2 cellular contexts compared by ENCODE assay signal in the genomic region with DNA sequence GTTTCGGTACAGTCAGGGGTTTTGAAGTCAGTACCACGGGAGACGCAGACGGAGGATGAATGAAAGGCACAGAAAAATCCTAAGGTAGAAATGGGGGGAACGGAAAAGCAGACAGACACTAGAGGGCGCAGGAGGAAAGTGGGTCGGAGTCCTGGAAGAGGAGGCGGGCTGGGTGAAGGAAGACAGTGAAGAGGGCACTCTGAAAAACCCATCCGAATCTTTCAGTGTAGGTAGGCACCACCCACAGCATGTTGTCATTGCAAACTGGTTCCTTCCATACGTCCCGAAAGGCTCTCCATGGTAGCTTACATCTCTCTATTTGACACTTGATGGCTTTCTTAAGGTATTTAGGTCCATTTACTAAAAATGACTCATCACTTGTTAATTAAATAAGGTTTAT.
TF ChIP-seq lines count a peak whose summit lies in the region.

No MANE protein-coding gene starts in this region.

TF ChIP-seq in WTC11, 78 proteins besides CTCF, POLR2A, EP300 and RAD21 (continued from another document and continues in another):
- TF ChIP-seq, protein P1, sequence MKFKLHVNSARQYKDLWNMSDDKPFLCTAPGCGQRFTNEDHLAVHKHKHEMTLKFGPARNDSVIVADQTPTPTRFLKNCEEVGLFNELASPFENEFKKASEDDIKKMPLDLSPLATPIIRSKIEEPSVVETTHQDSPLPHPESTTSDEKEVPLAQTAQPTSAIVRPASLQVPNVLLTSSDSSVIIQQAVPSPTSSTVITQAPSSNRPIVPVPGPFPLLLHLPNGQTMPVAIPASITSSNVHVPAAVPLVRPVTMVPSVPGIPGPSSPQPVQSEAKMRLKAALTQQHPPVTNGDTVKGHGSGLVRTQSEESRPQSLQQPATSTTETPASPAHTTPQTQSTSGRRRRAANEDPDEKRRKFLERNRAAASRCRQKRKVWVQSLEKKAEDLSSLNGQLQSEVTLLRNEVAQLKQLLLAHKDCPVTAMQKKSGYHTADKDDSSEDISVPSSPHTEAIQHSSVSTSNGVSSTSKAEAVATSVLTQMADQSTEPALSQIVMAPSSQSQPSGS (CRISPR knock-in tag; IDR thresholded peaks at IDR 0.05; ENCODE audit: borderline replicate concordance, low read depth), result no peak
- TF ChIP-seq NFYB (CRISPR knock-in tag; conservative IDR thresholded peaks at IDR 0.05; ENCODE audit: low read depth), result no peak
- TF ChIP-seq, protein P2, sequence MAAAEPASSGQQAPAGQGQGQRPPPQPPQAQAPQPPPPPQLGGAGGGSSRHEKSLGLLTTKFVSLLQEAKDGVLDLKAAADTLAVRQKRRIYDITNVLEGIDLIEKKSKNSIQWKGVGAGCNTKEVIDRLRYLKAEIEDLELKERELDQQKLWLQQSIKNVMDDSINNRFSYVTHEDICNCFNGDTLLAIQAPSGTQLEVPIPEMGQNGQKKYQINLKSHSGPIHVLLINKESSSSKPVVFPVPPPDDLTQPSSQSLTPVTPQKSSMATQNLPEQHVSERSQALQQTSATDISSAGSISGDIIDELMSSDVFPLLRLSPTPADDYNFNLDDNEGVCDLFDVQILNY (CRISPR knock-in tag; IDR thresholded peaks at IDR 0.05), result no peak
- TF ChIP-seq, protein P3, sequence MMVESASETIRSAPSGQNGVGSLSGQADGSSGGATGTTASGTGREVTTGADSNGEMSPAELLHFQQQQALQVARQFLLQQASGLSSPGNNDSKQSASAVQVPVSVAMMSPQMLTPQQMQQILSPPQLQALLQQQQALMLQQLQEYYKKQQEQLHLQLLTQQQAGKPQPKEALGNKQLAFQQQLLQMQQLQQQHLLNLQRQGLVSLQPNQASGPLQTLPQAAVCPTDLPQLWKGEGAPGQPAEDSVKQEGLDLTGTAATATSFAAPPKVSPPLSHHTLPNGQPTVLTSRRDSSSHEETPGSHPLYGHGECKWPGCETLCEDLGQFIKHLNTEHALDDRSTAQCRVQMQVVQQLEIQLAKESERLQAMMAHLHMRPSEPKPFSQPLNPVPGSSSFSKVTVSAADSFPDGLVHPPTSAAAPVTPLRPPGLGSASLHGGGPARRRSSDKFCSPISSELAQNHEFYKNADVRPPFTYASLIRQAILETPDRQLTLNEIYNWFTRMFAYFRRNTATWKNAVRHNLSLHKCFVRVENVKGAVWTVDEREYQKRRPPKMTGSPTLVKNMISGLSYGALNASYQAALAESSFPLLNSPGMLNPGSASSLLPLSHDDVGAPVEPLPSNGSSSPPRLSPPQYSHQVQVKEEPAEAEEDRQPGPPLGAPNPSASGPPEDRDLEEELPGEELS (CRISPR knock-in tag; IDR thresholded peaks at IDR 0.05), result no peak
- no peak for TF ChIP-seq ZMAT4 (CRISPR knock-in tag; IDR thresholded peaks at IDR 0.05)
- TF ChIP-seq OVOL2 (CRISPR knock-in tag; IDR thresholded peaks at IDR 0.05; ENCODE audit: borderline replicate concordance), result no peak
- TF ChIP-seq GRHL2 (CRISPR knock-in tag; IDR thresholded peaks at IDR 0.05; ENCODE audit: insufficient replicate concordance, severe bottlenecking), result no peak
- TF ChIP-seq EMX1 (CRISPR knock-in tag; IDR thresholded peaks at IDR 0.05), result no peak
- no peak for TF ChIP-seq TCF7 (CRISPR knock-in tag; IDR thresholded peaks at IDR 0.05; ENCODE audit: low read depth)
- TF ChIP-seq CREM (CRISPR knock-in tag; IDR thresholded peaks at IDR 0.05), result no peak
- TF ChIP-seq ZNF423 (CRISPR knock-in tag; IDR thresholded peaks at IDR 0.05), result no peak
- no peak for TF ChIP-seq ZNF416 (CRISPR knock-in tag; IDR thresholded peaks at IDR 0.05)
- TF ChIP-seq, protein P4, sequence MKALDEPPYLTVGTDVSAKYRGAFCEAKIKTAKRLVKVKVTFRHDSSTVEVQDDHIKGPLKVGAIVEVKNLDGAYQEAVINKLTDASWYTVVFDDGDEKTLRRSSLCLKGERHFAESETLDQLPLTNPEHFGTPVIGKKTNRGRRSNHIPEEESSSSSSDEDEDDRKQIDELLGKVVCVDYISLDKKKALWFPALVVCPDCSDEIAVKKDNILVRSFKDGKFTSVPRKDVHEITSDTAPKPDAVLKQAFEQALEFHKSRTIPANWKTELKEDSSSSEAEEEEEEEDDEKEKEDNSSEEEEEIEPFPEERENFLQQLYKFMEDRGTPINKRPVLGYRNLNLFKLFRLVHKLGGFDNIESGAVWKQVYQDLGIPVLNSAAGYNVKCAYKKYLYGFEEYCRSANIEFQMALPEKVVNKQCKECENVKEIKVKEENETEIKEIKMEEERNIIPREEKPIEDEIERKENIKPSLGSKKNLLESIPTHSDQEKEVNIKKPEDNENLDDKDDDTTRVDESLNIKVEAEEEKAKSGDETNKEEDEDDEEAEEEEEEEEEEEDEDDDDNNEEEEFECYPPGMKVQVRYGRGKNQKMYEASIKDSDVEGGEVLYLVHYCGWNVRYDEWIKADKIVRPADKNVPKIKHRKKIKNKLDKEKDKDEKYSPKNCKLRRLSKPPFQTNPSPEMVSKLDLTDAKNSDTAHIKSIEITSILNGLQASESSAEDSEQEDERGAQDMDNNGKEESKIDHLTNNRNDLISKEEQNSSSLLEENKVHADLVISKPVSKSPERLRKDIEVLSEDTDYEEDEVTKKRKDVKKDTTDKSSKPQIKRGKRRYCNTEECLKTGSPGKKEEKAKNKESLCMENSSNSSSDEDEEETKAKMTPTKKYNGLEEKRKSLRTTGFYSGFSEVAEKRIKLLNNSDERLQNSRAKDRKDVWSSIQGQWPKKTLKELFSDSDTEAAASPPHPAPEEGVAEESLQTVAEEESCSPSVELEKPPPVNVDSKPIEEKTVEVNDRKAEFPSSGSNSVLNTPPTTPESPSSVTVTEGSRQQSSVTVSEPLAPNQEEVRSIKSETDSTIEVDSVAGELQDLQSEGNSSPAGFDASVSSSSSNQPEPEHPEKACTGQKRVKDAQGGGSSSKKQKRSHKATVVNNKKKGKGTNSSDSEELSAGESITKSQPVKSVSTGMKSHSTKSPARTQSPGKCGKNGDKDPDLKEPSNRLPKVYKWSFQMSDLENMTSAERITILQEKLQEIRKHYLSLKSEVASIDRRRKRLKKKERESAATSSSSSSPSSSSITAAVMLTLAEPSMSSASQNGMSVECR (CRISPR knock-in tag; IDR thresholded peaks at IDR 0.05; ENCODE audit: borderline replicate concordance), result no peak
- TF ChIP-seq HMGA2 (CRISPR knock-in tag; IDR thresholded peaks at IDR 0.05), result no peak

TF ChIP-seq in HepG2, 621 proteins besides CTCF, POLR2A, EP300 and RAD21 (continues in another document):
- TF ChIP-seq, protein P5, sequence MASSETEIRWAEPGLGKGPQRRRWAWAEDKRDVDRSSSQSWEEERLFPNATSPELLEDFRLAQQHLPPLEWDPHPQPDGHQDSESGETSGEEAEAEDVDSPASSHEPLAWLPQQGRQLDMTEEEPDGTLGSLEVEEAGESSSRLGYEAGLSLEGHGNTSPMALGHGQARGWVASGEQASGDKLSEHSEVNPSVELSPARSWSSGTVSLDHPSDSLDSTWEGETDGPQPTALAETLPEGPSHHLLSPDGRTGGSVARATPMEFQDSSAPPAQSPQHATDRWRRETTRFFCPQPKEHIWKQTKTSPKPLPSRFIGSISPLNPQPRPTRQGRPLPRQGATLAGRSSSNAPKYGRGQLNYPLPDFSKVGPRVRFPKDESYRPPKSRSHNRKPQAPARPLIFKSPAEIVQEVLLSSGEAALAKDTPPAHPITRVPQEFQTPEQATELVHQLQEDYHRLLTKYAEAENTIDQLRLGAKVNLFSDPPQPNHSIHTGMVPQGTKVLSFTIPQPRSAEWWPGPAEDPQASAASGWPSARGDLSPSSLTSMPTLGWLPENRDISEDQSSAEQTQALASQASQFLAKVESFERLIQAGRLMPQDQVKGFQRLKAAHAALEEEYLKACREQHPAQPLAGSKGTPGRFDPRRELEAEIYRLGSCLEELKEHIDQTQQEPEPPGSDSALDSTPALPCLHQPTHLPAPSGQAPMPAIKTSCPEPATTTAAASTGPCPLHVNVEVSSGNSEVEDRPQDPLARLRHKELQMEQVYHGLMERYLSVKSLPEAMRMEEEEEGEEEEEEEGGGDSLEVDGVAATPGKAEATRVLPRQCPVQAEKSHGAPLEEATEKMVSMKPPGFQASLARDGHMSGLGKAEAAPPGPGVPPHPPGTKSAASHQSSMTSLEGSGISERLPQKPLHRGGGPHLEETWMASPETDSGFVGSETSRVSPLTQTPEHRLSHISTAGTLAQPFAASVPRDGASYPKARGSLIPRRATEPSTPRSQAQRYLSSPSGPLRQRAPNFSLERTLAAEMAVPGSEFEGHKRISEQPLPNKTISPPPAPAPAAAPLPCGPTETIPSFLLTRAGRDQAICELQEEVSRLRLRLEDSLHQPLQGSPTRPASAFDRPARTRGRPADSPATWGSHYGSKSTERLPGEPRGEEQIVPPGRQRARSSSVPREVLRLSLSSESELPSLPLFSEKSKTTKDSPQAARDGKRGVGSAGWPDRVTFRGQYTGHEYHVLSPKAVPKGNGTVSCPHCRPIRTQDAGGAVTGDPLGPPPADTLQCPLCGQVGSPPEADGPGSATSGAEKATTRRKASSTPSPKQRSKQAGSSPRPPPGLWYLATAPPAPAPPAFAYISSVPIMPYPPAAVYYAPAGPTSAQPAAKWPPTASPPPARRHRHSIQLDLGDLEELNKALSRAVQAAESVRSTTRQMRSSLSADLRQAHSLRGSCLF (CRISPR knock-in tag; IDR thresholded peaks at IDR 0.05; ENCODE audit: borderline replicate concordance), result no peak
- no peak for TF ChIP-seq ZNF580 (CRISPR knock-in tag; IDR thresholded peaks at IDR 0.05; ENCODE audit: borderline replicate concordance, low read depth)
- no peak for TF ChIP-seq NFRKB (IDR thresholded peaks at IDR 0.05)
- TF ChIP-seq ZNF672 (CRISPR knock-in tag; IDR thresholded peaks at IDR 0.05), result no peak
- TF ChIP-seq ZMAT3 (CRISPR knock-in tag; conservative IDR thresholded peaks at IDR 0.05), result no peak
- TF ChIP-seq RXRA (CRISPR knock-in tag; IDR thresholded peaks at IDR 0.05), result no peak
- TF ChIP-seq ZNF740 (CRISPR knock-in tag; IDR thresholded peaks at IDR 0.05), result peak; percentile 47; the same call in 1 of the 2 replicates
- no peak for TF ChIP-seq PHF21A (CRISPR knock-in tag; IDR thresholded peaks at IDR 0.05)
- no peak for TF ChIP-seq ZNF891 (CRISPR knock-in tag; IDR thresholded peaks at IDR 0.05)
- TF ChIP-seq ASH2L (IDR thresholded peaks at IDR 0.05; ENCODE audit: insufficient read length, low read depth, low read length), result no peak
- no peak for TF ChIP-seq ZNF292 (CRISPR knock-in tag; IDR thresholded peaks at IDR 0.05; ENCODE audit: borderline replicate concordance, low read depth)
- TF ChIP-seq MLLT10 (CRISPR knock-in tag; IDR thresholded peaks at IDR 0.05), result no peak
- TF ChIP-seq, protein P6, sequence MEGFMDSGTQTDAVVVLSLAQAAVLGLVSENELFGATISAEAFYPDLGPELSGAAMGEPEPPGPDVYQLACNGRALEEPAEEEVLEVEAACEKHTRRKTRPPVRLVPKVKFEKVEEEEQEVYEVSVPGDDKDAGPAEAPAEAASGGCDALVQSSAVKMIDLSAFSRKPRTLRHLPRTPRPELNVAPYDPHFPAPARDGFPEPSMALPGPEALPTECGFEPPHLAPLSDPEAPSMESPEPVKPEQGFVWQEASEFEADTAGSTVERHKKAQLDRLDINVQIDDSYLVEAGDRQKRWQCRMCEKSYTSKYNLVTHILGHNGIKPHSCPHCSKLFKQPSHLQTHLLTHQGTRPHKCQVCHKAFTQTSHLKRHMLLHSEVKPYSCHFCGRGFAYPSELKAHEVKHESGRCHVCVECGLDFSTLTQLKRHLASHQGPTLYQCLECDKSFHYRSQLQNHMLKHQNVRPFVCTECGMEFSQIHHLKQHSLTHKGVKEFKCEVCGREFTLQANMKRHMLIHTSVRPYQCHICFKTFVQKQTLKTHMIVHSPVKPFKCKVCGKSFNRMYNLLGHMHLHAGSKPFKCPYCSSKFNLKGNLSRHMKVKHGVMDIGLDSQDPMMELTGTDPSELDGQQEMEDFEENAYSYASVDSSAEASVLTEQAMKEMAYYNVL (CRISPR knock-in tag; IDR thresholded peaks at IDR 0.05; ENCODE audit: borderline replicate concordance), result 0 out of 2 replicates have a peak, but pooled peaks have one; percentile 27
- no peak for TF ChIP-seq HNF1A (IDR thresholded peaks at IDR 0.05; ENCODE audit: low read depth)
- no peak for TF ChIP-seq HNF1A (CRISPR knock-in tag; IDR thresholded peaks at IDR 0.05; ENCODE audit: borderline replicate concordance)
- TF ChIP-seq RXRB (CRISPR knock-in tag; IDR thresholded peaks at IDR 0.05; ENCODE audit: borderline replicate concordance), result 0 out of 2 replicates have a peak, but pooled peaks have one; percentile 15
- TF ChIP-seq, protein P7, sequence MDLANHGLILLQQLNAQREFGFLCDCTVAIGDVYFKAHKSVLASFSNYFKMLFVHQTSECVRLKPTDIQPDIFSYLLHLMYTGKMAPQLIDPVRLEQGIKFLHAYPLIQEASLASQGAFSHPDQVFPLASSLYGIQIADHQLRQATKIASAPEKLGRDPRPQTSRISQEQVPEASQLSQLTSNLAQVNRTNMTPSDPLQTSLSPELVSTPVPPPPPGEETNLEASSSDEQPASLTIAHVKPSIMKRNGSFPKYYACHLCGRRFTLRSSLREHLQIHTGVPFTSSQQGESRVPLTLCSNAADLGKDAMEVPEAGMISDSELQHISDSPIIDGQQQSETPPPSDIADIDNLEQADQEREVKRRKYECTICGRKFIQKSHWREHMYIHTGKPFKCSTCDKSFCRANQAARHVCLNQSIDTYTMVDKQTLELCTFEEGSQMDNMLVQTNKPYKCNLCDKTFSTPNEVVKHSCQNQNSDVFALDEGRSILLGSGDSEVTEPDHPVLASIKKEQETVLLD (CRISPR knock-in tag; IDR thresholded peaks at IDR 0.05; ENCODE audit: low read depth), result no peak
- no peak for TF ChIP-seq POGZ (CRISPR knock-in tag; IDR thresholded peaks at IDR 0.05)
- no peak for TF ChIP-seq ZNF333 (CRISPR knock-in tag; IDR thresholded peaks at IDR 0.05; ENCODE audit: borderline replicate concordance)
- no peak for TF ChIP-seq DPF2 (CRISPR knock-in tag; IDR thresholded peaks at IDR 0.05; ENCODE audit: borderline replicate concordance, low read depth)
